Comparison of ENCODE assay signal across 8 cellular contexts in genomic region chr5:168987540-168988300, GRCh38.
DNase-seq lines count a peak whose midpoint lies in the region; ATAC-seq and TF ChIP-seq lines count a peak whose summit lies in the region.

No MANE protein-coding gene starts in this region.

- intact Hi-C loops in mucosa of descending colon (cut with DNase I, micrococcal nuclease) = loop anchor here (2.0 to 10.0 kb wide), 3 partner anchors 315 to 567 kb away; no protein-coding TSS in a partner anchor

- H3K4me1 ChIP-seq in mucosa of descending colon (ENCODE audit: low read depth) = no peaks in the 10 kb centered on the region

- CTCF ChIA-PET in activated CD4-positive, alpha-beta memory T cell treated with anti-CD3 and anti-CD28 coated beads, Interleukin-2, amount 10 ng/mL, durations not matched to agents 7 days and 5 days (lab: Charles Lee) = interaction anchor here (0.7 to 2.2 kb wide), 12 partner anchors 9 to 596 kb away, joined by 3 to 12 read pairs (median 4); partner anchors contain the start of gene SPDL1

- POLR2A ChIA-PET in activated CD4-positive, alpha-beta memory T cell treated with anti-CD3 and anti-CD28 coated beads, Interleukin-2, amount 10 ng/mL, durations not matched to agents 7 days and 5 days (lab: Charles Lee) = interaction anchor here (0.6 kb wide), 1 partner anchor 669 kb away, joined by 3 read pairs; no protein-coding TSS in a partner anchor

- TF ChIP-seq CTCF in mucosa of descending colon (IDR thresholded peaks at IDR 0.05) = peak; percentile 79

- H3K36me3 Mint-ChIP-seq in activated CD4-positive, alpha-beta memory T cell treated with anti-CD3 and anti-CD28 coated beads, Interleukin-2, amount 10 ng/mL, durations not matched to agents 7 days and 5 days (ENCODE audit: low read depth) = no peaks in the 10 kb centered on the region

- no peaks in the 10 kb centered on the region for H3K9me3 ChIP-seq in mucosa of descending colon

- H3K4me1 Mint-ChIP-seq in activated CD4-positive, alpha-beta memory T cell treated with anti-CD3 and anti-CD28 coated beads, Interleukin-2, amount 10 ng/mL, durations not matched to agents 7 days and 5 days = no peaks in the 10 kb centered on the region

- H3K27ac Mint-ChIP-seq in activated CD4-positive, alpha-beta memory T cell treated with anti-CD3 and anti-CD28 coated beads, Interleukin-2, amount 10 ng/mL, durations not matched to agents 7 days and 5 days = no peak overlapping the region

- H3K27me3 Mint-ChIP-seq in activated CD4-positive, alpha-beta memory T cell treated with anti-CD3 and anti-CD28 coated beads, Interleukin-2, amount 10 ng/mL, durations not matched to agents 7 days and 5 days = peaks cover 10% of the 10 kb centered on the region

- ATAC-seq in HG02981 (IDR thresholded peaks at IDR 0.05; ENCODE audit: unreplicated experiment) (peak; percentile 75), mucosa of descending colon (peak; percentile 69)

- H3K36me3 ChIP-seq in mucosa of descending colon (ENCODE audit: low read depth) = no peaks in the 10 kb centered on the region

- no peak overlapping the region for H3K4me3 ChIP-seq in mucosa of descending colon

- no peaks in the 10 kb centered on the region for H3K9me3 Mint-ChIP-seq in activated CD4-positive, alpha-beta memory T cell treated with anti-CD3 and anti-CD28 coated beads, Interleukin-2, amount 10 ng/mL, durations not matched to agents 7 days and 5 days

- peak; percentile 5 to 69 for DNase-seq in NCI-H524 (lab: John Stamatoyannopoulos, UW)
- no peak for DNase-seq in NCI-H524 treated with DMSO at 0.1 percent for 48 hours (lab: John Stamatoyannopoulos, UW)
- peak; percentile 34 for DNase-seq in NCI-H345 treated with DMSO at 0.1 percent for 48 hours (lab: John Stamatoyannopoulos, UW; ENCODE audit: unreplicated experiment)
- peak; percentile 52 for DNase-seq in activated CD4-positive, alpha-beta memory T cell treated with anti-CD3 and anti-CD28 coated beads, Interleukin-2, amount 10 ng/mL, durations not matched to agents 7 days and 5 days
- DNase-seq in epidermal melanocyte (ENCODE audit: insufficient read length, low spot score) = peak; percentile 61
- peak in 2 of 3 donors; percentile 72 to 89 for DNase-seq in mucosa of descending colon
- DNase-seq in stimulated activated naive CD4-positive, alpha-beta T cell treated with Interleukin-2 at 50 U/mL for 16 hours (lab: John Stamatoyannopoulos, UW) = peak; percentile 23

- H3K4me3 Mint-ChIP-seq in activated CD4-positive, alpha-beta memory T cell treated with anti-CD3 and anti-CD28 coated beads, Interleukin-2, amount 10 ng/mL, durations not matched to agents 7 days and 5 days = no peak overlapping the region
